8 cellular contexts compared by ENCODE assay signal in the genomic region with DNA sequence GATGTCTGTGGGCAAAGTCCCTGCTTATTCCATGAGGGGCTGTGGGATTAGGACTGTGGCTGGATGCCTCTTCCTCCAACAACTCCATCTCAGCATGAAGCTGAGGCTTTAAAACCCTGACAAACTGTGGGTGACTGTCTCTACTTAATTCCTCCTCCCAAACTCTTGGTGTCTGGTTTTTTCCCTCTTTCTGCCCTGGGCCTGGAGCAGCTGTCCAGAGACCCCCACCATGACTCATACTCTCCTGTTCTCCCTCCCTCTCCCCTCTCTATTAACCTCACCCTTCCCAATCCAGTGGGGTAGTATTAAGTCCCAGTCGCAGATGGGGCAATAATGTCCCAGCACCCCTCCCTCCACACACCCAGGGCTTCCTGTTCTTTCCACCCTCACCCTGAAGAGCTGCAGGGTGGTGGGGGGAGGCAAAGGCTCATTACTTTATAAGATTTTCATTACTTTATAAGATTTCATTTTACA. TPM values are rescaled to one million over a fixed set of nuclear protein-coding genes. Genes with fewer than 3 reads are reported as not detected.
A peak's percentile ranks its signal among the peaks of the same experiment; 100 is the strongest.
DNase-seq lines count a peak whose midpoint lies in the region; ATAC-seq and TF ChIP-seq lines count a peak whose summit lies in the region.

No MANE protein-coding gene starts in this region.

- H3K4me3 ChIP-seq in cardiac fibroblast (replicated peaks in 1 of 2; ENCODE audit: low read depth in 2 of 2, low read length in 2 of 2) = peak overlapping the region; percentile 88 to 94
- H3K4me3 ChIP-seq in mesodermal cell (ENCODE audit: extremely low read depth, insufficient read depth, low read length, poor library complexity, severe bottlenecking) = peak overlapping the region; percentile 91
- peak overlapping the region; percentile 62 to 85 (median 82) for H3K4me3 ChIP-seq in transverse colon

- CTCF ChIA-PET in activated naive CD4-positive, alpha-beta T cell treated with anti-CD3 and anti-CD28 coated beads, Interleukin-2, amount 10 ng/mL, durations not matched to agents 7 days and 5 days (lab: Charles Lee) = interaction anchor here (0.5 to 2.9 kb wide), 6 partner anchors 11 to 115 kb away, joined by 3 to 15 read pairs (median 3); no protein-coding TSS in a partner anchor

- TF ChIP-seq CTCF in cardiac fibroblast (IDR thresholded peaks at IDR 0.05; ENCODE audit: low read depth, low read length) = no peak
- TF ChIP-seq CTCF in transverse colon (IDR thresholded peaks at IDR 0.05) = no peak

- no peaks in the 10 kb centered on the region for H3K27me3 Mint-ChIP-seq in activated naive CD4-positive, alpha-beta T cell treated with anti-CD3 and anti-CD28 coated beads, Interleukin-2, amount 10 ng/mL, durations not matched to agents 7 days and 5 days

- H3K36me3 ChIP-seq in mesodermal cell (ENCODE audit: control insufficient read depth, insufficient read depth, low read length) = peaks cover 43% of the 10 kb centered on the region
- no peaks in the 10 kb centered on the region for H3K36me3 ChIP-seq in transverse colon

- peak overlapping the region; percentile 97 for H3K4me3 Mint-ChIP-seq in activated naive CD4-positive, alpha-beta T cell treated with anti-CD3 and anti-CD28 coated beads, Interleukin-2, amount 10 ng/mL, durations not matched to agents 7 days and 5 days

- TF ChIP-seq EP300 in transverse colon (IDR thresholded peaks at IDR 0.05; ENCODE audit: low read depth) = no peak

- ATAC-seq in HG03521 (IDR thresholded peaks at IDR 0.05; ENCODE audit: unreplicated experiment) (no peak), GM21825 (IDR thresholded peaks at IDR 0.05; ENCODE audit: unreplicated experiment) (no peak)

- intact Hi-C loops in transverse colon (cut with DNase I; ENCODE audit: low total_unique reads) = loop anchor here (5.0 kb wide), 1 partner anchor 96 kb away; a partner anchor contains a TSS

- TF ChIP-seq POLR2A in transverse colon (IDR thresholded peaks at IDR 0.05) = no peak

- in situ Hi-C loops in transverse colon (cut with MboI; ENCODE audit: low pct_ligation_motif_present in 1 of 4, low pct_unique_long_range_greater_than_20kb in 1 of 4, low sequenced_read_pairs in 3 of 4) = no loop called here

- H3K27ac Mint-ChIP-seq in activated naive CD4-positive, alpha-beta T cell treated with anti-CD3 and anti-CD28 coated beads, Interleukin-2, amount 10 ng/mL, durations not matched to agents 7 days and 5 days = no peak overlapping the region

- H3K4me1 ChIP-seq in mesodermal cell (ENCODE audit: control insufficient read depth, insufficient read depth, low read length, poor library complexity, severe bottlenecking) (peaks cover 17% of the 10 kb centered on the region), transverse colon (peaks cover 6 to 43% (median 30%) of the 10 kb centered on the region in 4 donors)

- peaks cover 55% of the 10 kb centered on the region for H3K4me1 Mint-ChIP-seq in activated naive CD4-positive, alpha-beta T cell treated with anti-CD3 and anti-CD28 coated beads, Interleukin-2, amount 10 ng/mL, durations not matched to agents 7 days and 5 days

- peaks cover 13% of the 10 kb centered on the region for H3K36me3 Mint-ChIP-seq in activated naive CD4-positive, alpha-beta T cell treated with anti-CD3 and anti-CD28 coated beads, Interleukin-2, amount 10 ng/mL, durations not matched to agents 7 days and 5 days

- H3K27ac ChIP-seq in mesodermal cell (ENCODE audit: low read depth, low read length, severe bottlenecking) (peak overlapping the region; percentile 98), transverse colon (peak overlapping the region; percentile 95 to 97 (median 96))

- H3K27me3 ChIP-seq in transverse colon = no peaks in the 10 kb centered on the region

- no CpG with 5 or more reads among the region's 1 CpG for WGBS in mesodermal cell (ENCODE audit: insufficient coverage in 2 of 2), 2 experiments
- 24 to 38% methylated on average over 1 of the region's 1 CpG for WGBS in transverse colon (ENCODE audit: low coverage in 1 of 2), 2 donors

- no peak for DNase-seq in activated naive CD4-positive, alpha-beta T cell treated with anti-CD3 and anti-CD28 coated beads, Interleukin-2, amount 10 ng/mL, durations not matched to agents 7 days and 5 days
- DNase-seq in activated naive CD4-positive, alpha-beta T cell treated with Interleukin-2 at 50 U/mL for 16 hours = no peak
- no peak for DNase-seq in cardiac fibroblast (ENCODE audit: low read depth in 2 of 2)
- DNase-seq in transverse colon = no peak
- DNase-seq in Ammon's horn (ENCODE audit: low spot score) = no peak

- H3K9me3 Mint-ChIP-seq in activated naive CD4-positive, alpha-beta T cell treated with anti-CD3 and anti-CD28 coated beads, Interleukin-2, amount 10 ng/mL, durations not matched to agents 7 days and 5 days = no peaks in the 10 kb centered on the region

- H3K9me3 ChIP-seq in mesodermal cell (ENCODE audit: control insufficient read depth, low read length) = no peaks in the 10 kb centered on the region
- no peaks in the 10 kb centered on the region for H3K9me3 ChIP-seq in transverse colon

RNA-seq across cellular contexts. Expression of a gene that starts 2.1 kb away (rescaled TPM):
- 27.5 TPM for polyA plus RNA-seq in mesodermal cell (2013, experiment 1 of 2)
- 22.8 TPM for polyA plus RNA-seq in mesodermal cell (2013, experiment 2 of 2)
- 10 to 100 TPM; 10.3 to 35.4 (median 24.1) TPM for total RNA-seq in transverse colon

RNA-seq across cellular contexts. Expression of a gene that starts 11.3 kb away (rescaled TPM):
- polyA plus RNA-seq in mesodermal cell (2013, experiment 1 of 2) = 4.6 TPM
- polyA plus RNA-seq in mesodermal cell (2013, experiment 2 of 2) = 4.5 TPM
- 10 to 100 TPM in 2 of 4 donors, 1 to 10 TPM in 2; 5.2 to 29.2 (median 14.8) TPM for total RNA-seq in transverse colon

RNA-seq across cellular contexts. Expression of a gene that starts 13.6 kb away (rescaled TPM):
- 39.3 TPM for polyA plus RNA-seq in mesodermal cell (2013, experiment 1 of 2)
- 35.5 TPM for polyA plus RNA-seq in mesodermal cell (2013, experiment 2 of 2)
- 10 to 100 TPM in 2 of 4 donors, 1 to 10 TPM in 2; 3.7 to 40.3 (median 21.7) TPM for total RNA-seq in transverse colon

RNA-seq across cellular contexts. Expression of a gene that starts 13.9 kb away (rescaled TPM):
- 150 TPM for polyA plus RNA-seq in mesodermal cell (2013, experiment 1 of 2)
- 161 TPM for polyA plus RNA-seq in mesodermal cell (2013, experiment 2 of 2)
- total RNA-seq in transverse colon = 10 to 100 TPM; 38.0 to 50.7 (median 45.0) TPM
